Comparison of ENCODE assay signal across 9 cellular contexts in genomic region chr3:11306815-11307589, GRCh38. TPM values are rescaled to one million over a fixed set of nuclear protein-coding genes. Genes with fewer than 3 reads are reported as not detected.
DNase-seq lines count a peak whose midpoint lies in the region; ATAC-seq and TF ChIP-seq lines count a peak whose summit lies in the region.
"Had no signal": no experiment of that assay in that cellular context is flagged by ENCODE, and none has a peak within 500 bp of the region (broad histone marks: within the 10 kb centered on the region; RNA-seq: fewer than 3 reads in every experiment).

No MANE protein-coding gene starts in this region.

- peak in 1 of 5 donors; percentile 44 for DNase-seq in CD4-positive, alpha-beta memory T cell
- DNase-seq in activated T-helper 2 cell treated with anti-CD3 and anti-CD28 coated beads, Interferon-gamma antibody, Interleukin-2, Interleukin-4, amounts not matched to agents 10 μg/mL and 5 μg/mL and 100 μg/mL, durations not matched to agents 14 hours and 24 hours and 36 hours (ENCODE audit: low spot score), result peak; percentile 27
- DNase-seq in substantia nigra (lab: John Stamatoyannopoulos, UW) (no peak), BE2C (no peak), cerebellar nuclear complex (lab: John Stamatoyannopoulos, UW) (no peak)
- DNase-seq: naive B cell had no signal

- peaks cover 62% of the 10 kb centered on the region in 2 donors for H3K36me3 Mint-ChIP-seq in CD4-positive, alpha-beta memory T cell
- peaks cover 76% of the 10 kb centered on the region for H3K36me3 Mint-ChIP-seq in activated T-helper 2 cell treated with anti-CD3 and anti-CD28 coated beads, Interferon-gamma antibody, Interleukin-2, Interleukin-4, amounts not matched to agents 10 μg/mL and 5 μg/mL and 100 μg/mL, durations not matched to agents 14 hours and 24 hours and 36 hours (ENCODE audit: low read depth)

- H3K36me3 ChIP-seq in CD4-positive, alpha-beta memory T cell (ENCODE audit: insufficient read depth, low read length), result peaks cover 44% of the 10 kb centered on the region
- H3K36me3 ChIP-seq in muscle layer of duodenum (ENCODE audit: control insufficient read depth in 1 of 2, insufficient read depth in 2 of 2, low read length in 2 of 2) (peaks cover 52 to 56% of the 10 kb centered on the region in 2 donors), BE2C (no peaks in the 10 kb centered on the region)

- peaks cover 14 to 27% (median 18%) of the 10 kb centered on the region in 4 donors for H3K4me1 Mint-ChIP-seq in CD4-positive, alpha-beta memory T cell
- H3K4me1 Mint-ChIP-seq in activated T-helper 2 cell treated with anti-CD3 and anti-CD28 coated beads, Interferon-gamma antibody, Interleukin-2, Interleukin-4, amounts not matched to agents 10 μg/mL and 5 μg/mL and 100 μg/mL, durations not matched to agents 14 hours and 24 hours and 36 hours (ENCODE audit: low read depth), result peaks cover 29% of the 10 kb centered on the region
- H3K4me1 Mint-ChIP-seq: naive B cell had no signal

- H3K4me3 Mint-ChIP-seq in CD4-positive, alpha-beta memory T cell, result peak overlapping the region in 1 of 8 donors; percentile 40
- H3K4me3 Mint-ChIP-seq in activated T-helper 2 cell treated with anti-CD3 and anti-CD28 coated beads, Interferon-gamma antibody, Interleukin-2, Interleukin-4, amounts not matched to agents 10 μg/mL and 5 μg/mL and 100 μg/mL, durations not matched to agents 14 hours and 24 hours and 36 hours (ENCODE audit: low read depth), result no peak overlapping the region

- H3K4me1 ChIP-seq in CD4-positive, alpha-beta memory T cell (ENCODE audit: insufficient read depth, low read length), result peaks cover 7% of the 10 kb centered on the region
- H3K4me1 ChIP-seq in muscle layer of duodenum (ENCODE audit: control insufficient read depth in 1 of 2, insufficient read depth in 2 of 2, low read length in 2 of 2) (peaks cover 0 to 9% of the 10 kb centered on the region in 2 donors), BE2C (no peaks in the 10 kb centered on the region)

- no peaks in the 10 kb centered on the region for H3K9me3 ChIP-seq in CD4-positive, alpha-beta memory T cell (ENCODE audit: control insufficient read depth in 1 of 2, low read length in 2 of 2)
- no peaks in the 10 kb centered on the region for H3K9me3 ChIP-seq in muscle layer of duodenum (ENCODE audit: control insufficient read depth in 1 of 2, low read length in 2 of 2)
- no peaks in the 10 kb centered on the region for H3K9me3 ChIP-seq in BE2C

- CTCF ChIA-PET in CD4-positive, alpha-beta memory T cell (lab: Charles Lee; ENCODE audit: partially characterized antibody), result interaction anchor here (1.2 to 1.3 kb wide), 2 partner anchors 28 to 70 kb away, joined by 5 to 6 read pairs; no protein-coding TSS in a partner anchor

- H3K4me3 ChIP-seq in CD4-positive, alpha-beta memory T cell (ENCODE audit: low read length in 2 of 2), result no peak overlapping the region
- no peak overlapping the region for H3K4me3 ChIP-seq in muscle layer of duodenum (ENCODE audit: low read depth in 1 of 2, low read length in 2 of 2)
- H3K4me3 ChIP-seq in BE2C (ENCODE audit: low read depth, low read length), result no peak overlapping the region

- H3K9me3 Mint-ChIP-seq in CD4-positive, alpha-beta memory T cell, result no peaks in the 10 kb centered on the region
- no peaks in the 10 kb centered on the region for H3K9me3 Mint-ChIP-seq in activated T-helper 2 cell treated with anti-CD3 and anti-CD28 coated beads, Interferon-gamma antibody, Interleukin-2, Interleukin-4, amounts not matched to agents 10 μg/mL and 5 μg/mL and 100 μg/mL, durations not matched to agents 14 hours and 24 hours and 36 hours
- H3K9me3 Mint-ChIP-seq: naive B cell had no signal

- peak overlapping the region in 6 of 7 donors; percentile 60 to 88 (median 78) for H3K27ac Mint-ChIP-seq in CD4-positive, alpha-beta memory T cell
- peak overlapping the region; percentile 53 for H3K27ac Mint-ChIP-seq in activated T-helper 2 cell treated with anti-CD3 and anti-CD28 coated beads, Interferon-gamma antibody, Interleukin-2, Interleukin-4, amounts not matched to agents 10 μg/mL and 5 μg/mL and 100 μg/mL, durations not matched to agents 14 hours and 24 hours and 36 hours

- ATAC-seq in HG02610 (IDR thresholded peaks at IDR 0.05; ENCODE audit: unreplicated experiment) (peak; percentile 69), GM21360 (IDR thresholded peaks at IDR 0.05; ENCODE audit: unreplicated experiment) (no peak)

- POLR2A ChIA-PET in CD4-positive, alpha-beta memory T cell (lab: Charles Lee; ENCODE audit: partially characterized antibody), result interaction anchor here (1.2 to 2.6 kb wide), 2 partner anchors 10 to 35 kb away, joined by 3 to 9 read pairs; partner anchors contain the start of gene ATG7

- H3K27ac ChIP-seq in CD4-positive, alpha-beta memory T cell (ENCODE audit: low read depth, low read length), result no peak overlapping the region
- peak overlapping the region; percentile 4 for H3K27ac ChIP-seq in muscle layer of duodenum (ENCODE audit: low read length)
- no peak overlapping the region for H3K27ac ChIP-seq in substantia nigra (ENCODE audit: low read depth, low read length, poor library complexity, severe bottlenecking)

- no peaks in the 10 kb centered on the region for H3K27me3 ChIP-seq in CD4-positive, alpha-beta memory T cell (ENCODE audit: insufficient read depth, low read length)
- H3K27me3 ChIP-seq in muscle layer of duodenum (ENCODE audit: low read depth, low read length) (no peaks in the 10 kb centered on the region), BE2C (no peaks in the 10 kb centered on the region)

- intact Hi-C loops in CD4-positive, alpha-beta memory T cell (cut with micrococcal nuclease), result no loop called here
- intact Hi-C loops in activated T-helper 2 cell treated with anti-CD3 and anti-CD28 coated beads, Interferon-gamma antibody, Interleukin-2, Interleukin-4, amounts not matched to agents 10 μg/mL and 5 μg/mL and 100 μg/mL, durations not matched to agents 14 hours and 24 hours and 36 hours (cut with micrococcal nuclease), result loop anchor here (2.0 kb wide), 3 partner anchors 16 to 68 kb away; partner anchors contain the start of gene ATG7

- no peaks in the 10 kb centered on the region for H3K27me3 Mint-ChIP-seq in CD4-positive, alpha-beta memory T cell
- no peaks in the 10 kb centered on the region for H3K27me3 Mint-ChIP-seq in activated T-helper 2 cell treated with anti-CD3 and anti-CD28 coated beads, Interferon-gamma antibody, Interleukin-2, Interleukin-4, amounts not matched to agents 10 μg/mL and 5 μg/mL and 100 μg/mL, durations not matched to agents 14 hours and 24 hours and 36 hours (ENCODE audit: low read depth)
- H3K27me3 Mint-ChIP-seq: naive B cell had no signal

- no peak for TF ChIP-seq CTCF in BE2C (IDR thresholded peaks at IDR 0.05; ENCODE audit: low read depth, low read length)

RNA-seq across cellular contexts. Expression of gene ATG7, which starts 34.8 kb away (rescaled TPM):
- 10 to 100 TPM; 32.5 to 32.8 TPM for total RNA-seq in CD4-positive, alpha-beta memory T cell
- polyA plus RNA-seq in CD4-positive, alpha-beta memory T cell, result 10 to 100 TPM; 16.9 to 23.0 TPM
- total RNA-seq in activated T-helper 2 cell treated with anti-CD3 and anti-CD28 coated beads, Interferon-gamma antibody, Interleukin-2, Interleukin-4, amounts not matched to agents 10 μg/mL and 5 μg/mL and 100 μg/mL, durations not matched to agents 14 hours and 24 hours and 36 hours, result 44.1 and 45.2 TPM in 2 replicates
- 7.4 TPM for polyA plus RNA-seq in BE2C (2012; ENCODE audit: insufficient read depth, insufficient read length, low read depth)
